8 cellular contexts compared by ENCODE assay signal in the genomic region with DNA sequence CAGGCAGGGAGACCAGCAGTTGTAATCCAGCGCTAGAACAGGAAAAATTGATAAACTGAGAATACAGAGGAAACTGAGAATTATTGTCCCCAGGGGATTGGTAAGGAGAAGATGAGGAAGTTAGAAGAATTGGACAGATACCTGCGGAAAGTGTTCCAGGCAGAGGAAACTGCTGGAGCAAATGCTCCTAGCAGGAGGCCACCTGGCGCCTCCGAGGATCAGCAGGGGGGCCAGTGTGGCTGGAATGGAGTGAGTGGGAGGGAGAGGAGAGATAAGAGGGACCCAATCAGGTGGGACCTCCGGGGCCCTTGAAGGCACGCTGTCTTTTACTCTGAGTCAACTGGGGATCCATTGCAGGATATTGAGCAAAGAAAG. TPM values are rescaled to one million over a fixed set of nuclear protein-coding genes. Genes with fewer than 3 reads are reported as not detected.
DNase-seq lines count a peak whose midpoint lies in the region; ATAC-seq and TF ChIP-seq lines count a peak whose summit lies in the region.

No MANE protein-coding gene starts in this region.

- H3K9me3 ChIP-seq in Caco-2 (no peaks in the 10 kb centered on the region), Karpas-422 (ENCODE audit: low read length) (no peaks in the 10 kb centered on the region), muscle layer of duodenum (ENCODE audit: control insufficient read depth in 1 of 2, low read length in 2 of 2) (no peaks in the 10 kb centered on the region)

- POLR2A ChIA-PET in Caco-2 (lab: Charles Lee), result interaction anchor here (1.0 to 1.4 kb wide), 2 partner anchors 27 to 32 kb away, joined by 4 to 15 read pairs; no protein-coding TSS in a partner anchor

- intact Hi-C loops in Caco-2 (cut with micrococcal nuclease; ENCODE audit: unreplicated experiment), result no loop called here

- BruUV-seq in Caco-2 (replicated peaks; lab: Mats Ljungman, UMichigan), result no TSS peak

- H3K4me1 ChIP-seq in Caco-2 (peaks cover 32% of the 10 kb centered on the region), Karpas-422 (ENCODE audit: low read length) (peaks cover 66% of the 10 kb centered on the region), muscle layer of duodenum (ENCODE audit: control insufficient read depth in 1 of 2, insufficient read depth in 2 of 2, low read length in 2 of 2) (peaks cover 14 to 45% of the 10 kb centered on the region in 2 donors)

- no peak for TF ChIP-seq CTCF in Caco-2 (IDR thresholded peaks at IDR 0.05; ENCODE audit: insufficient read depth in 1 of 2, low read depth in 1 of 2, low read length in 1 of 2, severe bottlenecking in 1 of 2, unreplicated experiment in 1 of 2)

- H3K27ac Mint-ChIP-seq in Caco-2 (ENCODE audit: unreplicated experiment), result peak overlapping the region; percentile 69

- H3K4me3 Mint-ChIP-seq in Caco-2 (ENCODE audit: unreplicated experiment), result peak overlapping the region; percentile 74

- no peaks in the 10 kb centered on the region for H3K9me2 ChIP-seq in Karpas-422 (replicated peaks; ENCODE audit: insufficient read depth, low read length)

- peak overlapping the region; percentile 87 for H3K4me2 ChIP-seq in Karpas-422 (ENCODE audit: low read depth, low read length, poor library complexity, severe bottlenecking)

- peak overlapping the region; percentile 90 for H3K9ac ChIP-seq in Karpas-422 (ENCODE audit: low read length)

- H3K4me3 ChIP-seq in Caco-2 (ENCODE audit: low read depth, low read length) (peak overlapping the region; percentile 60), Karpas-422 (ENCODE audit: low read length) (peak overlapping the region; percentile 70), muscle layer of duodenum (ENCODE audit: low read depth in 1 of 2, low read length in 2 of 2) (peak overlapping the region; percentile 92 to 96)

- DNase-seq in Caco-2 (peak; percentile 50 to 70), Karpas-422 (peak; percentile 71), cerebellar cortex (ENCODE audit: low spot score) (peak; percentile 32), NCI-H1694 (lab: John Stamatoyannopoulos, UW) (no peak), SHP77 treated with DMSO at 0.1 percent for 48 hours (lab: John Stamatoyannopoulos, UW) (no peak), DMS153 treated with DMSO at 0.1 percent for 48 hours (lab: John Stamatoyannopoulos, UW; ENCODE audit: unreplicated experiment) (no peak)

- H3K36me3 ChIP-seq in Caco-2 (ENCODE audit: control insufficient read depth, insufficient read depth, low read length) (no peaks in the 10 kb centered on the region), Karpas-422 (ENCODE audit: insufficient read depth, low read length) (no peaks in the 10 kb centered on the region), muscle layer of duodenum (ENCODE audit: control insufficient read depth in 1 of 2, insufficient read depth in 2 of 2, low read length in 2 of 2) (no peaks in the 10 kb centered on the region)

- no peak for ATAC-seq in HG03108 (IDR thresholded peaks at IDR 0.05; ENCODE audit: unreplicated experiment)

- H3K4me1 Mint-ChIP-seq in Caco-2 (ENCODE audit: low read depth, unreplicated experiment), result peaks cover 10% of the 10 kb centered on the region

- H3K36me3 Mint-ChIP-seq in Caco-2 (ENCODE audit: insufficient read depth, unreplicated experiment), result peaks cover 9% of the 10 kb centered on the region

- H4K20me1 ChIP-seq in Karpas-422 (ENCODE audit: insufficient read depth, low read depth, low read length), result no peaks in the 10 kb centered on the region

- peak overlapping the region; percentile 95 for H3K27ac ChIP-seq in Karpas-422 (ENCODE audit: low read length)
- H3K27ac ChIP-seq in muscle layer of duodenum (ENCODE audit: low read length), result peak overlapping the region; percentile 90

- H3K9me3 Mint-ChIP-seq in Caco-2 (ENCODE audit: unreplicated experiment), result no peaks in the 10 kb centered on the region

- H3K27me3 Mint-ChIP-seq in Caco-2 (ENCODE audit: insufficient read depth, unreplicated experiment), result no peaks in the 10 kb centered on the region

- H3K79me2 ChIP-seq in Karpas-422 (ENCODE audit: low read length), result peaks cover 52% of the 10 kb centered on the region

- no peaks in the 10 kb centered on the region for H3K27me3 ChIP-seq in Caco-2 (replicated peaks; ENCODE audit: control insufficient read depth, insufficient read depth, low read length)
- H3K27me3 ChIP-seq in Karpas-422 (ENCODE audit: low read length), result no peaks in the 10 kb centered on the region
- no peaks in the 10 kb centered on the region for H3K27me3 ChIP-seq in muscle layer of duodenum (ENCODE audit: low read depth, low read length)

- no peak overlapping the region for H2AFZ ChIP-seq in Karpas-422 (ENCODE audit: low read length)

- CTCF ChIA-PET in Caco-2 (lab: Charles Lee), result interaction anchor here (0.6 to 1.4 kb wide), 3 partner anchors 27 to 313 kb away, joined by 3 to 8 read pairs (median 7); no protein-coding TSS in a partner anchor

RNA-seq across cellular contexts. Expression of gene ANXA6, which starts 0.7 kb away (rescaled TPM):
- 43.0 and 51.9 TPM in 2 replicates for total RNA-seq in Caco-2 (2022)
- 277 and 387 TPM in 2 replicates for total RNA-seq in Karpas-422 (2014; rRNA removed; shearing (Covaris generic); ENCODE audit: low replicate concordance)

Comparison
In these comparisons a context has a peak if more than half of its experiments do, and no peak if none do; other contexts are left out.
1. DNase-seq: peak in Caco-2 (2 of 2), Karpas-422 (single experiment) and cerebellar cortex (single experiment); none in NCI-H1694 (single experiment), SHP77 treated with DMSO at 0.1 percent for 48 hours (single experiment) and DMS153 treated with DMSO at 0.1 percent for 48 hours (single experiment).
2. Peak in every context shown above with its lines, with median percentiles within 50 percentile points of each other: H3K4me3 ChIP-seq.